Comparison of ENCODE assay signal across 16 cellular contexts in genomic region chr2:54947121-54947520, GRCh38.
"Had no signal": no experiment of that assay in that cellular context is flagged by ENCODE, and none has a peak within 500 bp of the region (broad histone marks: within the 10 kb centered on the region; RNA-seq: fewer than 3 reads in every experiment).

No MANE protein-coding gene starts in this region.

- H3K4me1 ChIP-seq: uterus had no signal

- H3K27me3 ChIP-seq: adrenal gland, tibial nerve, uterus had no signal

- H3K36me3 ChIP-seq: adrenal gland, heart left ventricle, tibial nerve, uterus had no signal

- H3K4me3 Mint-ChIP-seq: activated CD8-positive, alpha-beta T cell treated with anti-CD3 and anti-CD28 coated beads for 36 hours; activated naive CD4-positive, alpha-beta T cell treated with anti-CD3 and anti-CD28 coated beads, Interleukin-2, amount 50 U/mL, for 24 hours; natural killer cell; stimulated activated naive CD8-positive, alpha-beta T cell treated with anti-CD3 and anti-CD28 coated beads, Interleukin-15, amount 100 ng/mL, for 72 hours had no signal

- H3K27me3 Mint-ChIP-seq: activated naive CD4-positive, alpha-beta T cell treated with anti-CD3 and anti-CD28 coated beads, Interleukin-2, amount 50 U/mL, for 24 hours had no signal

- H3K27ac ChIP-seq: heart left ventricle, uterus had no signal

- ATAC-seq: activated CD8-positive, alpha-beta T cell treated with anti-CD3 and anti-CD28 coated beads for 36 hours; left lobe of liver; natural killer cell; stimulated activated naive CD8-positive, alpha-beta T cell treated with anti-CD3 and anti-CD28 coated beads, Interleukin-15, amount 100 ng/mL, for 72 hours had no signal

- H3K27ac Mint-ChIP-seq: activated CD8-positive, alpha-beta T cell treated with anti-CD3 and anti-CD28 coated beads for 36 hours; activated naive CD4-positive, alpha-beta T cell treated with anti-CD3 and anti-CD28 coated beads, Interleukin-2, amount 50 U/mL, for 24 hours; stimulated activated naive CD8-positive, alpha-beta T cell treated with anti-CD3 and anti-CD28 coated beads, Interleukin-15, amount 100 ng/mL, for 72 hours had no signal

- H3K9me3 Mint-ChIP-seq: activated CD8-positive, alpha-beta T cell treated with anti-CD3 and anti-CD28 coated beads for 36 hours; activated naive CD4-positive, alpha-beta T cell treated with anti-CD3 and anti-CD28 coated beads, Interleukin-2, amount 50 U/mL, for 24 hours; natural killer cell; stimulated activated naive CD8-positive, alpha-beta T cell treated with anti-CD3 and anti-CD28 coated beads, Interleukin-15, amount 100 ng/mL, for 72 hours had no signal

- H3K4me3 ChIP-seq: adrenal gland, heart left ventricle, uterus had no signal

- DNase-seq: activated CD4-positive, alpha-beta T cell treated with anti-CD3 and anti-CD28 coated beads for 4 hours; activated CD8-positive, alpha-beta T cell treated with anti-CD3 and anti-CD28 coated beads for 36 hours; activated effector memory CD4-positive, alpha-beta T cell treated with anti-CD3 and anti-CD28 coated beads, Interleukin-2, amount 50 U/mL, for 16 hours; activated T-cell treated with anti-CD3 and anti-CD28 coated beads, Interleukin-2, amount 50 U/mL, for 48 hours; cerebellar nuclear complex; dermis blood vessel endothelial cell; heart left ventricle; mesenchymal stem cell; natural killer cell; stimulated activated naive CD8-positive, alpha-beta T cell treated with anti-CD3 and anti-CD28 coated beads, Interleukin-15, amount 100 ng/mL, for 72 hours; T-helper 2 cell; uterus had no signal

- H3K36me3 Mint-ChIP-seq: activated naive CD4-positive, alpha-beta T cell treated with anti-CD3 and anti-CD28 coated beads, Interleukin-2, amount 50 U/mL, for 24 hours; natural killer cell had no signal
